ENCODE assay signal across 1 cellular context in the genomic region with DNA sequence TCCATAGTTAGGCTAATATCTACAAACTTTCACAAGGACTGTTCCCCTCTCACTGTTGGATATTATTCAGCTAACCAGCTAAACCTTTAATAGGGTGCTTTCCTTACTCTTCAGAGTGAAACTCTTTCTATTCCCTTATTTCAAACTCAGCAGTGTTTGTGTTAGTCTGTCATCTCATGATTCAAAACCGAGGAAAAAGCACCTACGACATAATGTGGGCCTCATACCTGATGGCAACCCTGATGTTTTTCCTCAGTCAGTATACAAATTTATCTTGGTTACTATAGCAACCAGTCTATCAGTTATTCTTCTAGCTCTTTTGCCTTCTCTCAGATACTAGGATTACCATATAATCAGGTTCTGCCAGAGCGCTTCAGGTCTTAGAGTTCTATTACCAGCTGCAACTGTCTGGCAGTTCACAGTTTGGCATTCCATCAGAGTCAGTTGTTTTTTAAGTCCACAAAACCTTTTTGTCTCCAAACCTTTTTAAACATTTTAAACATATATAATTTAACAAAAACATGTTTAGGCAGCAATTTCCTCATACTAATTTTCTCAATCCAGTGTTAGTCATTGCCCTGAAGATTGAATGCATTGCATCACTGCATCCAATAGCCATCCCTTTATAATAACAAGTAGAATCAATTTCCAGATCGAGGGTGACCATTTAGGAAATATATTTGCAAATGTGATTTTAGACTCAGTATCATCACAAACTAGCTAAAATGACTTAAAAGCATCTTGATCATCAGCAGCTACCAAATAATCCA.
TF ChIP-seq lines count a peak whose summit lies in the region.

No MANE protein-coding gene starts in this region.

TF ChIP-seq in GM12878, 131 proteins besides CTCF, POLR2A, EP300 and RAD21:
- TF ChIP-seq POLR2AphosphoS2 (IDR thresholded peaks at IDR 0.05; ENCODE audit: low read depth, low read length) (no peak), RELB (IDR thresholded peaks at IDR 0.05; ENCODE audit: low read depth) (peak; percentile 75; the same call in 1 of the 2 replicates), MTA2 (IDR thresholded peaks at IDR 0.05; ENCODE audit: low read depth) (peak; percentile 62; the same call in 1 of the 2 replicates), BCL11A (IDR thresholded peaks at IDR 0.05; ENCODE audit: low read depth, low read length) (0 out of 2 replicates have a peak, but pooled peaks have one; percentile 10), JUNB (IDR thresholded peaks at IDR 0.05) (peak; percentile 63), SKIL (IDR thresholded peaks at IDR 0.05; ENCODE audit: low read depth, poor library complexity, severe bottlenecking) (no peak), MTA3 (IDR thresholded peaks at IDR 0.05; ENCODE audit: borderline replicate concordance, low read length) (0 out of 2 replicates have a peak, but pooled peaks have one; percentile 43), IKZF1 (conservative IDR thresholded peaks at IDR 0.05) (0 out of 2 replicates have a peak, but pooled peaks have one; percentile 31), BMI1 (IDR thresholded peaks at IDR 0.05; ENCODE audit: borderline replicate concordance) (peak; percentile 94), ZNF622 (IDR thresholded peaks at IDR 0.05) (no peak), CREM (IDR thresholded peaks at IDR 0.05; ENCODE audit: low read depth) (peak; percentile 37; the same call in 1 of the 2 replicates), IKZF2 (IDR thresholded peaks at IDR 0.05) (peak; percentile 24 to 45; a peak in 2 of 4 replicates), NFIC (IDR thresholded peaks at IDR 0.05; ENCODE audit: low read depth, low read length) (peak; percentile 52; the same call in 1 of the 2 replicates), FOXM1 (IDR thresholded peaks at IDR 0.05; ENCODE audit: low read depth, low read length) (peak; percentile 22; the same call in 1 of the 2 replicates)
